Comparison of ENCODE assay signal across 14 cellular contexts in genomic region chr5:145160679-145161078, GRCh38.
DNase-seq lines count a peak whose midpoint lies in the region; ATAC-seq and TF ChIP-seq lines count a peak whose summit lies in the region.
"Had no signal": no experiment of that assay in that cellular context is flagged by ENCODE, and none has a peak within 500 bp of the region (broad histone marks: within the 10 kb centered on the region; RNA-seq: fewer than 3 reads in every experiment).

No MANE protein-coding gene starts in this region.

- ATAC-seq in WTC11 = peak; percentile 14; the same call in 1 of the 2 replicates
- ATAC-seq: A549, HepG2 had no signal

- POLR2A ChIA-PET in WTC11 (lab: Charles Lee) = no interaction called here

- CTCF ChIA-PET in WTC11 (lab: Charles Lee) = interaction anchor here (1.7 kb wide), 1 partner anchor 12 kb away, joined by 4 read pairs; no protein-coding TSS in a partner anchor

- no peaks in the 10 kb centered on the region for H3K9me3 Mint-ChIP-seq in WTC11
- H3K9me3 Mint-ChIP-seq: H9 had no signal

- H3K27ac Mint-ChIP-seq in WTC11 = no peak overlapping the region
- H3K27ac Mint-ChIP-seq: CD4-positive, alpha-beta T cell; H9 had no signal

- TF ChIP-seq CTCF in WTC11 (IDR thresholded peaks at IDR 0.05) = no peak

- H3K4me3 Mint-ChIP-seq in WTC11 = no peak overlapping the region
- H3K4me3 Mint-ChIP-seq: CD4-positive, alpha-beta T cell; H9 had no signal

- peaks cover 48% of the 10 kb centered on the region for H3K4me1 Mint-ChIP-seq in WTC11

- peaks cover 25% of the 10 kb centered on the region for H3K27me3 Mint-ChIP-seq in WTC11 (ENCODE audit: low read depth)
- H3K27me3 Mint-ChIP-seq: CD4-positive, alpha-beta T cell had no signal

- H3K36me3 Mint-ChIP-seq in WTC11 = no peaks in the 10 kb centered on the region

- peak; percentile 6 for DNase-seq in NCI-H345 (lab: John Stamatoyannopoulos, UW)
- no peak for DNase-seq in NCI-H345 treated with DMSO at 0.1 percent for 48 hours (lab: John Stamatoyannopoulos, UW; ENCODE audit: unreplicated experiment)
- DNase-seq in WTC11 (ENCODE audit: low spot score) = no peak
- peak; percentile 61 for DNase-seq in islet precursor cell
- DNase-seq in RKO (ENCODE audit: low spot score) = no peak
- DNase-seq in SIG-M5 treated with dmso at 0.1 percent for 504 hours (lab: John Stamatoyannopoulos, UW; ENCODE audit: unreplicated experiment) = no peak
- no peak for DNase-seq in hippocampal formation (lab: John Stamatoyannopoulos, UW)
- DNase-seq: AML-193; Caco-2; CD4-positive, alpha-beta T cell; GDM1; H9 had no signal

TF ChIP-seq in WTC11, 78 proteins besides CTCF, POLR2A, EP300 and RAD21:
- no peak for TF ChIP-seq NFYB (CRISPR knock-in tag; conservative IDR thresholded peaks at IDR 0.05; ENCODE audit: low read depth)
- TF ChIP-seq ZSCAN18 (CRISPR knock-in tag; IDR thresholded peaks at IDR 0.05) = no peak
- no peak for TF ChIP-seq USF2 (CRISPR knock-in tag; IDR thresholded peaks at IDR 0.05)
- no peak for TF ChIP-seq TEAD4 (CRISPR knock-in tag; IDR thresholded peaks at IDR 0.05)
- no peak for TF ChIP-seq TEAD1 (CRISPR knock-in tag; IDR thresholded peaks at IDR 0.05)
- no peak for TF ChIP-seq GTF2I (CRISPR knock-in tag; conservative IDR thresholded peaks at IDR 0.05)
- no peak for TF ChIP-seq GABPB1 (CRISPR knock-in tag; IDR thresholded peaks at IDR 0.05)
- TF ChIP-seq CREM (CRISPR knock-in tag; IDR thresholded peaks at IDR 0.05) = no peak

Comparison
In these comparisons a context has a peak if more than half of its experiments do, and no peak if none do; other contexts are left out.
1. DNase-seq: peak in NCI-H345 (single experiment) and islet precursor cell (single experiment); none in NCI-H345 treated with DMSO at 0.1 percent for 48 hours (single experiment), WTC11 (single experiment), RKO (single experiment), SIG-M5 treated with dmso at 0.1 percent for 504 hours (single experiment) and hippocampal formation (0 of 2).